Comparison of ENCODE assay signal across 9 cellular contexts in the genomic region with DNA sequence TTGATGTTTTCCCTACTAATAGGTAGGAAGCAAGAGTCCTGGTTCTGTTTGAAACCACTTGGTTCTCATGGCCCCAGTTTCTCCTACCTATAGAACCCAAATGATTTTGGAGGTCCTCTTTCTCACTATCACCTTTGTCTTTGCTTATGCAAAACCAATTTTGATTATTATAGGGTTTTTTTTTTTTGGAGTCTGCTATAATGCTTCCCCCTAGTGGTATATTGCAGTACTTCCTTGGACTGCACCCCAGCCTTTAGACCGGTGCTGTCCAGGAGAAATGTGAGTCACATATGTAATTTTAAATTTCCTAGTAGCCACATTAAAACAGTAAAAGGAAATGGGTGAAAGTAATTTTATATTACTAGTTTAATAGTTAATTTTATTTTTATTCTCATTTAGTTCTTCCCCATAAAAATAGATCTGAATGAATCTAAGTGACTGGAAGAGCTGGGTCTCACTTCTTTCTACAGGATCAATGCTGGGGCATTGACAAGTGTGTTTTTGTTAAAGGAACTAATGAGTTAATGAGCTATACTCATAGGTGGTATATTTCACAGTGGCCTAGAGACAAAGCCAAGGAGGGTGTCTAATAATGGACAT. TPM values are rescaled to one million over a fixed set of nuclear protein-coding genes. Genes with fewer than 3 reads are reported as not detected.
DNase-seq lines count a peak whose midpoint lies in the region; ATAC-seq and TF ChIP-seq lines count a peak whose summit lies in the region.
"Had no signal": no experiment of that assay in that cellular context is flagged by ENCODE, and none has a peak within 500 bp of the region (broad histone marks: within the 10 kb centered on the region; RNA-seq: fewer than 3 reads in every experiment).

No MANE protein-coding gene starts in this region.

- CTCF ChIA-PET in AG04450 (lab: Charles Lee) (interaction anchor here (0.6 to 6.0 kb wide), 59 partner anchors 8 to 494 kb away, joined by 3 to 147 read pairs (median 8); partner anchors contain the start of genes C1orf116, DYRK3, EIF2D and IL10), WTC11 (lab: Charles Lee) (interaction anchor here (0.6 to 3.5 kb wide), 16 partner anchors 14 to 1669 kb away, joined by 3 to 58 read pairs (median 5); partner anchors contain the start of gene DYRK3)

- peak overlapping the region; percentile 70 for H3K4me3 Mint-ChIP-seq in WTC11

- no peaks in the 10 kb centered on the region for H3K36me3 Mint-ChIP-seq in WTC11

- TF ChIP-seq CTCF in AG04450 (IDR thresholded peaks at IDR 0.05; ENCODE audit: low read depth, low read length) (peak; percentile 86), WTC11 (IDR thresholded peaks at IDR 0.05) (peak; percentile 86)

- H3K27me3 ChIP-seq in AG04450 (ENCODE audit: control insufficient read depth, insufficient read depth, low read length), result peaks cover 12% of the 10 kb centered on the region

- H3K9me3 Mint-ChIP-seq in WTC11, result no peaks in the 10 kb centered on the region

- no peak for ATAC-seq in WTC11

- peaks cover 8% of the 10 kb centered on the region; the same call in 1 of the 2 replicates for H3K9me3 ChIP-seq in AG04450 (ENCODE audit: control insufficient read depth, insufficient read depth, low read length)

- H3K4me3 ChIP-seq in AG04450 (ENCODE audit: low read depth, low read length), result no peak overlapping the region

- no peak overlapping the region for H3K27ac ChIP-seq in AG04450 (ENCODE audit: low read depth, low read length)

- DNase-seq in AG04450 (ENCODE audit: low read depth, low spot score) (no peak), G401 (ENCODE audit: low spot score) (peak; percentile 51), NCI-H1417 treated with DMSO at 0.1 percent for 48 hours (lab: John Stamatoyannopoulos, UW) (peak; percentile 17), WTC11 (ENCODE audit: low spot score) (no peak), germinal center (ENCODE audit: low spot score) (peak; percentile 74), renal cortical epithelial cell (ENCODE audit: low read depth) (peak; percentile 60), activated gamma-delta T cell (lab: John Stamatoyannopoulos, UW) (no peak)
- no peak for DNase-seq in activated effector memory CD4-positive, alpha-beta T cell treated with Interleukin-2 at 50 U/mL for 16 hours

- peaks cover 12% of the 10 kb centered on the region for H3K4me1 Mint-ChIP-seq in WTC11

- in situ Hi-C loops in G401 (cut with HindIII; ENCODE audit: low sequenced_read_pairs), result no loop called here

- POLR2A ChIA-PET in AG04450 (lab: Yijun Ruan, JAX) (no interaction called here), WTC11 (lab: Charles Lee) (no interaction called here)

- no peak overlapping the region for H3K27ac Mint-ChIP-seq in WTC11

- peaks cover 49% of the 10 kb centered on the region for H3K27me3 Mint-ChIP-seq in WTC11 (ENCODE audit: low read depth)

TF ChIP-seq in WTC11, 78 proteins besides CTCF, POLR2A, EP300 and RAD21:
- TF ChIP-seq, protein P1, sequence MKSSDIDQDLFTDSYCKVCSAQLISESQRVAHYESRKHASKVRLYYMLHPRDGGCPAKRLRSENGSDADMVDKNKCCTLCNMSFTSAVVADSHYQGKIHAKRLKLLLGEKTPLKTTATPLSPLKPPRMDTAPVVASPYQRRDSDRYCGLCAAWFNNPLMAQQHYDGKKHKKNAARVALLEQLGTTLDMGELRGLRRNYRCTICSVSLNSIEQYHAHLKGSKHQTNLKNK (CRISPR knock-in tag; IDR thresholded peaks at IDR 0.05), result no peak
- TF ChIP-seq ATF3 (CRISPR knock-in tag; conservative IDR thresholded peaks at IDR 0.05), result no peak
- no peak for TF ChIP-seq GRHL2 (CRISPR knock-in tag; IDR thresholded peaks at IDR 0.05; ENCODE audit: insufficient replicate concordance, severe bottlenecking)
TF ChIP-seq in WTC11: peak in this region for 0.

RNA-seq across cellular contexts. Expression of gene FCMR, which starts 10.6 kb away (rescaled TPM):
- 1.1 and 1.2 TPM in 2 replicates for polyA plus RNA-seq in AG04450 (2011; rRNA removed)
- 2.0 and 2.8 TPM in 2 replicates for polyA minus RNA-seq in AG04450 (2011; rRNA and poly(A)+ RNA removed)
- total RNA-seq in G401 (2014; rRNA removed; shearing (Covaris generic)), result not detected in 2 replicates
- total RNA-seq in WTC11 (2021), result 0.37 to 1.0 TPM (median 0.71 TPM) in 3 replicates
- total RNA-seq in renal cortical epithelial cell, result 0.05 TPM in 1 of 2 replicates, not detected in the other

RNA-seq across cellular contexts. Expression of gene IL24, which starts 13.9 kb away (rescaled TPM):
- polyA plus RNA-seq in AG04450 (2011; rRNA removed), result 0.60 and 0.73 TPM in 2 replicates
- polyA minus RNA-seq in AG04450 (2011; rRNA and poly(A)+ RNA removed), result 0.17 and 0.28 TPM in 2 replicates
- total RNA-seq in G401 (2014; rRNA removed; shearing (Covaris generic)), result not detected in 2 replicates
- total RNA-seq in WTC11 (2021) (not detected in 3 replicates), renal cortical epithelial cell (not detected in 2 replicates)
- total RNA-seq: glomerular endothelial cell had no signal

RNA-seq across cellular contexts. Expression of gene PIGR, which starts 35.1 kb away (rescaled TPM):
- polyA plus RNA-seq in AG04450 (2011; rRNA removed), result not detected in 2 replicates
- not detected in 2 replicates for polyA minus RNA-seq in AG04450 (2011; rRNA and poly(A)+ RNA removed)
- not detected in 2 replicates for total RNA-seq in G401 (2014; rRNA removed; shearing (Covaris generic))
- total RNA-seq in WTC11 (2021) (1.8 to 2.2 TPM (median 1.9 TPM) in 3 replicates), renal cortical epithelial cell (3.8 and 15.7 TPM in 2 replicates)
- total RNA-seq: glomerular endothelial cell had no signal

RNA-seq across cellular contexts. Expression of gene IL20, which starts 45.7 kb away (rescaled TPM):
- polyA plus RNA-seq in AG04450 (2011; rRNA removed), result not detected in 2 replicates
- polyA minus RNA-seq in AG04450 (2011; rRNA and poly(A)+ RNA removed), result not detected in 2 replicates
- not detected in 2 replicates for total RNA-seq in G401 (2014; rRNA removed; shearing (Covaris generic))
- total RNA-seq in WTC11 (2021) (not detected in 3 replicates), renal cortical epithelial cell (not detected in 2 replicates)
- total RNA-seq: glomerular endothelial cell had no signal

RNA-seq across cellular contexts. Expression of gene FCAMR, which starts 59.1 kb away (rescaled TPM):
- not detected in 2 replicates for polyA plus RNA-seq in AG04450 (2011; rRNA removed)
- polyA minus RNA-seq in AG04450 (2011; rRNA and poly(A)+ RNA removed), result not detected in 2 replicates
- not detected in 2 replicates for total RNA-seq in G401 (2014; rRNA removed; shearing (Covaris generic))
- total RNA-seq in WTC11 (2021) (not detected in 3 replicates), renal cortical epithelial cell (0.69 and 3.6 TPM in 2 replicates)
- total RNA-seq: glomerular endothelial cell had no signal

Comparison
In these comparisons a context has a peak if more than half of its experiments do, and no peak if none do; other contexts are left out.
1. DNase-seq: peak in G401 (single experiment), NCI-H1417 treated with DMSO at 0.1 percent for 48 hours (single experiment), germinal center (single experiment) and renal cortical epithelial cell (single experiment); none in AG04450 (single experiment), WTC11 (single experiment), activated gamma-delta T cell (single experiment) and activated effector memory CD4-positive, alpha-beta T cell treated with Interleukin-2 at 50 U/mL for 16 hours (single experiment).